Comparison of ENCODE assay signal across 12 cellular contexts in genomic region chr6:10643214-10643641, GRCh38. TPM values are rescaled to one million over a fixed set of nuclear protein-coding genes. Genes with fewer than 3 reads are reported as not detected.
DNase-seq lines count a peak whose midpoint lies in the region; ATAC-seq and TF ChIP-seq lines count a peak whose summit lies in the region.
"Had no signal": no experiment of that assay in that cellular context is flagged by ENCODE, and none has a peak within 500 bp of the region (broad histone marks: within the 10 kb centered on the region; RNA-seq: fewer than 3 reads in every experiment).

No MANE protein-coding gene starts in this region.

- peak overlapping the region; percentile 50 for H3K4me3 Mint-ChIP-seq in memory B cell
- H3K4me3 Mint-ChIP-seq: activated T-cell treated with anti-CD3 and anti-CD28 coated beads, Interleukin-2, amount 50 U/mL, for 24 hours; naive thymus-derived CD8-positive, alpha-beta T cell had no signal

- no peak overlapping the region for H3K27ac ChIP-seq in transverse colon
- peak overlapping the region in 1 of 8 donors; percentile 25 for H3K27ac ChIP-seq in spleen

- H3K9me3 Mint-ChIP-seq in memory B cell, result no peaks in the 10 kb centered on the region
- H3K9me3 Mint-ChIP-seq: activated T-cell treated with anti-CD3 and anti-CD28 coated beads, Interleukin-2, amount 50 U/mL, for 24 hours; naive thymus-derived CD8-positive, alpha-beta T cell had no signal

- 65 to 72% methylated on average over 2 of the region's 2 CpGs for WGBS in transverse colon (ENCODE audit: low coverage in 1 of 2), 2 donors
- WGBS in spleen, 5 donors, result 21 to 47% (median 32%) methylated on average over 2 of the region's 2 CpGs

- no peaks in the 10 kb centered on the region for H3K4me1 ChIP-seq in transverse colon
- peaks cover 5 to 31% (median 17%) of the 10 kb centered on the region in 6 donors for H3K4me1 ChIP-seq in spleen

- ATAC-seq in GM18861 (IDR thresholded peaks at IDR 0.05; ENCODE audit: unreplicated experiment) (peak; percentile 80), HG02763 (IDR thresholded peaks at IDR 0.05; ENCODE audit: unreplicated experiment) (peak; percentile 45), memory B cell (ENCODE audit: low read depth) (peak; percentile 97)
- ATAC-seq: naive thymus-derived CD8-positive, alpha-beta T cell had no signal

- no peak overlapping the region for H3K27ac Mint-ChIP-seq in memory B cell
- H3K27ac Mint-ChIP-seq: activated T-cell treated with anti-CD3 and anti-CD28 coated beads, Interleukin-2, amount 50 U/mL, for 24 hours had no signal

- no peaks in the 10 kb centered on the region for H3K27me3 ChIP-seq in transverse colon
- H3K27me3 ChIP-seq in spleen (replicated peaks in 1 of 7), result no peaks in the 10 kb centered on the region

- TF ChIP-seq CTCF in NB4 (IDR thresholded peaks at IDR 0.05; ENCODE audit: low read depth, low read length) (no peak), transverse colon (IDR thresholded peaks at IDR 0.05) (no peak), spleen (IDR thresholded peaks at IDR 0.05 in 8 of 11, conservative IDR thresholded peaks at IDR 0.05 in 3 of 11) (no peak)

- H3K4me3 ChIP-seq in NB4 (ENCODE audit: low read depth, low read length), result peak overlapping the region; percentile 44
- no peak overlapping the region for H3K4me3 ChIP-seq in transverse colon
- H3K4me3 ChIP-seq in spleen, result peak overlapping the region in 1 of 8 donors; percentile 11

- peaks cover 2% of the 10 kb centered on the region for H3K36me3 Mint-ChIP-seq in memory B cell
- H3K36me3 Mint-ChIP-seq: naive thymus-derived CD8-positive, alpha-beta T cell had no signal

- DNase-seq in NB4 (ENCODE audit: low read depth) (peak; percentile 91), memory B cell (ENCODE audit: low spot score in 2 of 2) (peak in 1 of 2 donors; percentile 7), transverse colon (no peak), kidney glomerular epithelial cell (lab: John Stamatoyannopoulos, UW) (no peak), spleen (no peak), superior temporal gyrus (ENCODE audit: extremely low spot score) (no peak)
- DNase-seq: activated T-cell treated with anti-CD3 and anti-CD28 coated beads, Interleukin-2, amount 50 U/mL, for 24 hours; glutamatergic neuron; GOT3; naive thymus-derived CD8-positive, alpha-beta T cell had no signal

- intact Hi-C loops in transverse colon (cut with DNase I; ENCODE audit: low total_unique reads), result no loop called here
- intact Hi-C loops in spleen (cut with DNase I; ENCODE audit: low total_unique reads), result no loop called here

- peaks cover 17% of the 10 kb centered on the region for H3K4me1 Mint-ChIP-seq in memory B cell

- no peak for TF ChIP-seq EP300 in transverse colon (IDR thresholded peaks at IDR 0.05; ENCODE audit: low read depth)

- no peaks in the 10 kb centered on the region for H3K27me3 Mint-ChIP-seq in memory B cell

- no peaks in the 10 kb centered on the region for H3K9me3 ChIP-seq in transverse colon
- H3K9me3 ChIP-seq in spleen, result no peaks in the 10 kb centered on the region

- in situ Hi-C loops in transverse colon (cut with MboI; ENCODE audit: low pct_ligation_motif_present in 1 of 4, low pct_unique_long_range_greater_than_20kb in 1 of 4, low sequenced_read_pairs in 3 of 4), result no loop called here

- TF ChIP-seq POLR2A in NB4 (IDR thresholded peaks at IDR 0.05; ENCODE audit: extremely low read depth, insufficient read length), result no peak
- TF ChIP-seq POLR2A in transverse colon (IDR thresholded peaks at IDR 0.05), result no peak
- no peak for TF ChIP-seq POLR2A in spleen (IDR thresholded peaks at IDR 0.05)

- no peaks in the 10 kb centered on the region for H3K36me3 ChIP-seq in transverse colon
- no peaks in the 10 kb centered on the region for H3K36me3 ChIP-seq in spleen

RNA-seq across cellular contexts. Expression of gene C6orf52, which starts 51.2 kb away (rescaled TPM):
- total RNA-seq in transverse colon (not detected), spleen (1 to 10 TPM in 2 of 7 donors, under 1 TPM in 1, not detected in 4; 0.50 to 1.5 (median 1.1) TPM)
- polyA plus RNA-seq in spleen, result under 1 TPM; 0.42 to 0.96 (median 0.64) TPM

RNA-seq across cellular contexts. Expression of gene PAK1IP1, which starts 51.5 kb away (rescaled TPM):
- total RNA-seq in transverse colon (1 to 10 TPM; 5.6 to 6.4 (median 6.0) TPM), spleen (10 to 100 TPM in 4 of 7 donors, 1 to 10 TPM in 3; 7.3 to 13.6 (median 10.8) TPM)
- polyA plus RNA-seq in spleen, result 10 to 100 TPM in 2 of 3 donors, 1 to 10 TPM in 1; 8.4 to 14.7 (median 11.4) TPM

Comparison
In these comparisons a context has a peak if more than half of its experiments do, and no peak if none do; other contexts are left out.
1. ATAC-seq: peak in every context shown above with its lines; median percentile 97 in memory B cell; 80 in GM18861; 45 in HG02763.